In the genomic region with DNA sequence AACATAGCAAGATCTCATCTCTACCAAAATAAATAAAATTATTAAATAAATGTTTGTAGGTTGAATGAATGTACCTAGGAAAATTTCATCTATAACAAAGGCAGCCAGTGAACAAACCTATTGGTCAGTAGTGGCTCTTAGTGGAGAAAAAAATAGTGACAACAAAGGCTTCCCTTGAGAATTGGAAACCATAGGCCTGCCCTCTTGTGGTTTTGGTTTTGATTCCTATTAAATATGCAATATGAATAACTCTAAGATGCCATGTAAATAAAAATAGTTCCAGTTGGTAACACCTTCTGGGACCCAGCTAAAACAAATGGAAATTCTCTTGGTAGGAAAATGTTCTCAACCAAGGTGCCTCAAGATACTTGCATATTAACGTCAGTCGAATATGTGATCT, we compare ENCODE assay signal across 34 cellular contexts.
"Had no signal": no experiment of that assay in that cellular context is flagged by ENCODE, and none has a peak within 500 bp of the region (broad histone marks: within the 10 kb centered on the region; RNA-seq: fewer than 3 reads in every experiment).

No MANE protein-coding gene starts in this region.

- H3K27ac Mint-ChIP-seq: activated B cell treated with CpG ODN at 0.5 μM for 24 hours; activated CD4-positive, alpha-beta memory T cell treated with anti-CD3 and anti-CD28 coated beads for 36 hours; activated CD4-positive, alpha-beta T cell treated with anti-CD3 and anti-CD28 coated beads, Interleukin-2, amount 10 ng/mL, durations not matched to agents 24 days and 14 days; activated naive CD4-positive, alpha-beta T cell treated with anti-CD3 and anti-CD28 coated beads for 36 hours; activated naive CD4-positive, alpha-beta T cell treated with anti-CD3 and anti-CD28 coated beads, Interleukin-2, amount 50 U/mL, for 72 hours; activated naive CD8-positive, alpha-beta T cell treated with anti-CD3 and anti-CD28 coated beads for 36 hours; activated T-cell treated with anti-CD3 and anti-CD28 coated beads, Interleukin-2, amount 50 U/mL, for 72 hours; activated T-helper 1 cell treated with anti-CD3 and anti-CD28 coated beads, Interleukin-12 subunit alpha, Interleukin-12 subunit beta, Interleukin-2, Interleukin-4 antibody, amounts not matched to agents 30 ng/mL and 10 ng/mL and 1 ng/mL, durations not matched to agents 14 hours and 24 hours and 36 hours; activated T-helper 17 cell treated with anti-CD3 and anti-CD28 coated beads, Interleukin-2, amount 50 U/mL, for 72 hours; T-helper 1 cell treated with Interleukin-12 subunit alpha and Interleukin-12 subunit beta and Interleukin-4 antibody, amounts not matched to agents 30 μg/mL and 1 μg/mL, for 36 hours; T-helper 2 cell treated with Interferon-gamma antibody and Interleukin-4, amounts not matched to agents 5 μg/mL and 100 μg/mL, for 36 hours had no signal

- H3K36me3 Mint-ChIP-seq: activated CD4-positive, alpha-beta memory T cell treated with anti-CD3 and anti-CD28 coated beads for 36 hours; activated naive CD4-positive, alpha-beta T cell treated with anti-CD3 and anti-CD28 coated beads, Interleukin-2, amount 50 U/mL, for 72 hours; activated naive CD8-positive, alpha-beta T cell treated with anti-CD3 and anti-CD28 coated beads for 36 hours had no signal

- ATAC-seq: activated naive CD4-positive, alpha-beta T cell treated with anti-CD3 and anti-CD28 coated beads, Interleukin-2, amount 50 U/mL, for 72 hours; activated T-cell treated with anti-CD3 and anti-CD28 coated beads, Interleukin-2, amount 50 U/mL, for 4 hours; activated T-cell treated with anti-CD3 and anti-CD28 coated beads, Interleukin-2, amount 50 U/mL, for 72 hours; activated T-helper 17 cell treated with anti-CD3 and anti-CD28 coated beads, Interleukin-2, amount 50 U/mL, for 72 hours; body of pancreas had no signal

- H3K9me3 ChIP-seq: adrenal gland, body of pancreas, breast epithelium had no signal

- H3K36me3 ChIP-seq: adrenal gland, brain microvascular endothelial cell, breast epithelium had no signal

- H3K27me3 Mint-ChIP-seq: activated CD4-positive, alpha-beta T cell treated with anti-CD3 and anti-CD28 coated beads, Interleukin-2, amount 10 ng/mL, durations not matched to agents 24 days and 14 days had no signal

- H3K4me1 Mint-ChIP-seq: activated B cell treated with CpG ODN at 0.5 μM for 24 hours; activated CD4-positive, alpha-beta T cell treated with anti-CD3 and anti-CD28 coated beads, Interleukin-2, amount 10 ng/mL, durations not matched to agents 24 days and 14 days; activated T-helper 17 cell treated with anti-CD3 and anti-CD28 coated beads, Interleukin-2, amount 50 U/mL, for 72 hours had no signal

- H3K4me3 ChIP-seq: adrenal gland, body of pancreas, breast epithelium had no signal

- H3K9me3 Mint-ChIP-seq: activated B cell treated with CpG ODN at 0.5 μM for 24 hours; activated CD4-positive, alpha-beta memory T cell treated with anti-CD3 and anti-CD28 coated beads for 36 hours; activated CD4-positive, alpha-beta T cell treated with anti-CD3 and anti-CD28 coated beads, Interleukin-2, amount 10 ng/mL, durations not matched to agents 24 days and 14 days; activated naive CD4-positive, alpha-beta T cell treated with anti-CD3 and anti-CD28 coated beads for 36 hours; activated naive CD8-positive, alpha-beta T cell treated with anti-CD3 and anti-CD28 coated beads for 36 hours; activated T-cell treated with anti-CD3 and anti-CD28 coated beads, Interleukin-2, amount 50 U/mL, for 4 hours; activated T-helper 1 cell treated with anti-CD3 and anti-CD28 coated beads, Interleukin-12 subunit alpha, Interleukin-12 subunit beta, Interleukin-2, Interleukin-4 antibody, amounts not matched to agents 30 ng/mL and 10 ng/mL and 1 ng/mL, durations not matched to agents 14 hours and 24 hours and 36 hours; activated T-helper 17 cell treated with anti-CD3 and anti-CD28 coated beads, Interleukin-2, amount 50 U/mL, for 72 hours; T-helper 1 cell treated with Interleukin-12 subunit alpha and Interleukin-12 subunit beta and Interleukin-4 antibody, amounts not matched to agents 30 μg/mL and 1 μg/mL, for 36 hours; T-helper 2 cell treated with Interferon-gamma antibody and Interleukin-4, amounts not matched to agents 5 μg/mL and 100 μg/mL, for 36 hours had no signal

- H3K27me3 ChIP-seq: adrenal gland, body of pancreas, brain microvascular endothelial cell, breast epithelium had no signal

- H3K27ac ChIP-seq: adrenal gland, body of pancreas, brain microvascular endothelial cell, breast epithelium, VCaP had no signal

- H3K4me3 Mint-ChIP-seq: activated B cell treated with CpG ODN at 0.5 μM for 24 hours; activated CD4-positive, alpha-beta memory T cell treated with anti-CD3 and anti-CD28 coated beads for 36 hours; activated CD4-positive, alpha-beta T cell treated with anti-CD3 and anti-CD28 coated beads, Interleukin-2, amount 10 ng/mL, durations not matched to agents 24 days and 14 days; activated naive CD4-positive, alpha-beta T cell treated with anti-CD3 and anti-CD28 coated beads for 36 hours; activated naive CD8-positive, alpha-beta T cell treated with anti-CD3 and anti-CD28 coated beads for 36 hours; activated T-cell treated with anti-CD3 and anti-CD28 coated beads, Interleukin-2, amount 50 U/mL, for 4 hours; activated T-cell treated with anti-CD3 and anti-CD28 coated beads, Interleukin-2, amount 50 U/mL, for 72 hours; activated T-helper 1 cell treated with anti-CD3 and anti-CD28 coated beads, Interleukin-12 subunit alpha, Interleukin-12 subunit beta, Interleukin-2, Interleukin-4 antibody, amounts not matched to agents 30 ng/mL and 10 ng/mL and 1 ng/mL, durations not matched to agents 14 hours and 24 hours and 36 hours; activated T-helper 17 cell treated with anti-CD3 and anti-CD28 coated beads, Interleukin-2, amount 50 U/mL, for 72 hours; T-helper 1 cell treated with Interleukin-12 subunit alpha and Interleukin-12 subunit beta and Interleukin-4 antibody, amounts not matched to agents 30 μg/mL and 1 μg/mL, for 36 hours; T-helper 2 cell treated with Interferon-gamma antibody and Interleukin-4, amounts not matched to agents 5 μg/mL and 100 μg/mL, for 36 hours had no signal

- DNase-seq: activated B cell treated with CpG ODN at 0.5 μM for 24 hours; activated CD4-positive, alpha-beta memory T cell treated with anti-CD3 and anti-CD28 coated beads for 36 hours; activated CD4-positive, alpha-beta T cell treated with anti-CD3 and anti-CD28 coated beads for 4 hours; activated CD4-positive, alpha-beta T cell treated with anti-CD3 and anti-CD28 coated beads, Interleukin-2, amount 10 ng/mL, durations not matched to agents 24 days and 14 days; activated CD4-positive, alpha-beta T cell treated with anti-CD3 and anti-CD28 coated beads, Interleukin-2, amount 50 U/mL, for 1 hour; activated CD4-positive, alpha-beta T cell treated with anti-CD3 and anti-CD28 coated beads, Interleukin-2, amount 50 U/mL, for 4 hours; activated CD4-positive, CD25-positive, alpha-beta regulatory T cell treated with anti-CD3 and anti-CD28 coated beads, Interleukin-2, amount 50 U/mL, for 72 hours; activated CD8-positive, alpha-beta memory T cell treated with anti-CD3 and anti-CD28 coated beads, Interleukin-2, amount 50 U/mL, for 4 hours; activated effector memory CD4-positive, alpha-beta T cell treated with anti-CD3 and anti-CD28 coated beads, Interleukin-2, amount 50 U/mL, for 16 hours; activated gamma-delta T cell treated with Interleukin-2 at 50 U/mL for 16 hours; activated naive CD4-positive, alpha-beta T cell; activated naive CD4-positive, alpha-beta T cell treated with anti-CD3 and anti-CD28 coated beads for 36 hours; activated naive CD4-positive, alpha-beta T cell treated with anti-CD3 and anti-CD28 coated beads, Interleukin-2, amount 50 U/mL, for 16 hours; activated naive CD8-positive, alpha-beta T cell treated with anti-CD3 and anti-CD28 coated beads for 36 hours; activated T-cell treated with anti-CD3 and anti-CD28 coated beads for 4 hours; activated T-cell treated with anti-CD3 and anti-CD28 coated beads, Interleukin-2, amount 50 U/mL, for 1 hour; activated T-cell treated with anti-CD3 and anti-CD28 coated beads, Interleukin-2, amount 50 U/mL, for 4 hours; activated T-cell treated with anti-CD3 and anti-CD28 coated beads, Interleukin-2, amount 50 U/mL, for 72 hours; adrenal gland; amniotic stem cell; aorta; body of pancreas; brain microvascular endothelial cell; central memory CD4-positive, alpha-beta T cell; T-helper 1 cell; T-helper 2 cell; T-helper 9 cell had no signal

- H3K4me1 ChIP-seq: adrenal gland, body of pancreas, breast epithelium had no signal
